Comparison of ENCODE assay signal across 9 cellular contexts in genomic region chr17:81512560-81512983, GRCh38. TPM values are rescaled to one million over a fixed set of nuclear protein-coding genes. Genes with fewer than 3 reads are reported as not detected.
DNase-seq lines count a peak whose midpoint lies in the region; ATAC-seq, FAIRE-seq and TF ChIP-seq lines count a peak whose summit lies in the region.
"Had no signal": no experiment of that assay in that cellular context is flagged by ENCODE, and none has a peak within 500 bp of the region (broad histone marks: within the 10 kb centered on the region; RNA-seq: fewer than 3 reads in every experiment).

ACTG1 (minus strand) TSS chr17:81512799; CDS start chr17:81512354, 445 bp downstream.

- no peaks in the 10 kb centered on the region for H3K9me3 ChIP-seq in kidney (ENCODE audit: control insufficient read depth in 1 of 2, low read length in 2 of 2)

- peak within 1 kb of the TSS; percentile 87 to 90 for H3K9ac ChIP-seq in kidney (ENCODE audit: low read length in 2 of 2)

- peak; percentile 52 to 80 for DNase-seq in NCI-H187 (lab: John Stamatoyannopoulos, UW)
- DNase-seq in NCI-H187 treated with DMSO at 0.1 percent for 48 hours (lab: John Stamatoyannopoulos, UW) = no peak
- peak; percentile 84 for DNase-seq in NCI-H510A (lab: John Stamatoyannopoulos, UW)
- DNase-seq in activated CD4-positive, alpha-beta T cell treated with anti-CD3 and anti-CD28 coated beads for 1 hour = peak; percentile 92
- peak; percentile 88 for DNase-seq in cerebellar cortex (ENCODE audit: low spot score)
- DNase-seq in kidney = peak; percentile 98
- peak; percentile 82 to 88 (median 85) for DNase-seq in stimulated activated CD4-positive, alpha-beta T cell treated with anti-CD3 and anti-CD28 coated beads, Interleukin-12 subunit alpha, Interleukin-12 subunit beta, amount 100 ng/mL, for 48 hours (ENCODE audit: low read depth in 2 of 3, low spot score in 1 of 3)

- H3K4me3 ChIP-seq in kidney (ENCODE audit: low read length in 2 of 2) = peak within 1 kb of the TSS; percentile 84 to 96

- H3K36me3 ChIP-seq in kidney (ENCODE audit: control insufficient read depth in 1 of 2, insufficient read depth in 2 of 2, low read length in 2 of 2) = peaks cover 11 to 28% of the 10 kb centered on the region in 2 donors

- peaks cover 3 to 29% of the 10 kb centered on the region in 2 donors for H3K4me1 ChIP-seq in kidney (ENCODE audit: control insufficient read depth in 1 of 2, insufficient read depth in 1 of 2, low read depth in 1 of 2, low read length in 2 of 2)

- no peak for TF ChIP-seq CTCF in kidney (IDR thresholded peaks at IDR 0.05; ENCODE audit: borderline replicate concordance, extremely low read depth, insufficient read depth)

- peak; percentile 42 for ATAC-seq in HG03175 (IDR thresholded peaks at IDR 0.05; ENCODE audit: unreplicated experiment)

- no peak for FAIRE-seq in kidney (lab: Jason Lieb, UNC)
- FAIRE-seq: A204.1 had no signal

- H3K27ac ChIP-seq in kidney (ENCODE audit: low read depth in 2 of 2, low read length in 2 of 2) = peak within 1 kb of the TSS; percentile 99

- intact Hi-C loops in kidney (cut with DNase I) = no loop called here

RNA-seq across cellular contexts. Expression of gene ACTG1, which starts in this region (rescaled TPM):
- total RNA-seq in kidney = 2,632 TPM
- polyA plus RNA-seq in kidney (ENCODE audit: insufficient read depth, low read depth, low replicate concordance) = 1,350 TPM
